ENCODE assay signal across 18 cellular contexts in the genomic region with DNA sequence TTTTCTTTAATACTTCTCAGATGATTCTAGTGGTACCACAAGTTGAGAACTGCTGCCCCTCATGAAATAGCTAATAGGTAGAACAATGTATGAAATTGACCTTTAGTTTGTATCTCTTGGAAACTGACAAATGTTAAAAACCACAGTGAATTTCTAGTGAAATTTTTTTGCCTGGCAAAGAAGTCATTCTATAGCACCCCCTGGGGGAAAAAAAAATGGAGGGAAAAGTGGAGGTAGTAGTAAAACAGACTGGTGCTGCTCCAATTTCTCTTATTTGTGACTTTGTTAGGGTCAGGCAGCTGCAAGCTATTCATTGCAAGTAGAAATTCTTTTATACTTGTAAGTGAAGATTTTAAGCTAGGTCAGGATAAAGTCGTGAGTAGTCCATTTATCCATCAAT.
DNase-seq lines count a peak whose midpoint lies in the region; ATAC-seq and TF ChIP-seq lines count a peak whose summit lies in the region.
"Had no signal": no experiment of that assay in that cellular context is flagged by ENCODE, and none has a peak within 500 bp of the region (broad histone marks: within the 10 kb centered on the region; RNA-seq: fewer than 3 reads in every experiment).

No MANE protein-coding gene starts in this region.

- H3K4me3 Mint-ChIP-seq in activated T-cell treated with anti-CD3 and anti-CD28 coated beads, Interleukin-2, amount 50 U/mL, for 72 hours = no peak overlapping the region
- H3K4me3 Mint-ChIP-seq: CD8-positive, alpha-beta T cell; memory B cell had no signal

- H3K27me3 Mint-ChIP-seq in activated T-cell treated with anti-CD3 and anti-CD28 coated beads, Interleukin-2, amount 50 U/mL, for 72 hours (ENCODE audit: low read depth) = no peaks in the 10 kb centered on the region
- H3K27me3 Mint-ChIP-seq: memory B cell had no signal

- no peak overlapping the region for H3K4me2 ChIP-seq in GM23248 (ENCODE audit: unreplicated experiment)
- H3K4me2 ChIP-seq in PC-9 = no peak overlapping the region

- H3K4me3 ChIP-seq in AG04450 (ENCODE audit: low read depth, low read length) (no peak overlapping the region), GM23248 (no peak overlapping the region), PC-9 (no peak overlapping the region), fibroblast of pulmonary artery (replicated peaks; ENCODE audit: low read depth, low read length) (no peak overlapping the region)
- H3K4me3 ChIP-seq: prostate gland had no signal

- H3K9me3 ChIP-seq in AG04450 (ENCODE audit: control insufficient read depth, insufficient read depth, low read length) (no peaks in the 10 kb centered on the region), GM23248 (ENCODE audit: low read depth) (no peaks in the 10 kb centered on the region), PC-9 (ENCODE audit: insufficient read depth, low read depth) (no peaks in the 10 kb centered on the region)
- H3K9me3 ChIP-seq: prostate gland had no signal

- POLR2A ChIA-PET in AG04450 (lab: Yijun Ruan, JAX) (no interaction called here), PC-9 (lab: Charles Lee; ENCODE audit: unreplicated experiment) (interaction anchor here (0.7 kb wide), 1 partner anchor 760 kb away, joined by 5 read pairs; no protein-coding TSS in a partner anchor)

- no TSS peak for BruUV-seq in PC-9 (replicated peaks; lab: Mats Ljungman, UMichigan)

- TF ChIP-seq CTCF in AG04450 (IDR thresholded peaks at IDR 0.05; ENCODE audit: low read depth, low read length) = peak; percentile 45
- peak; percentile 39; the same call in 1 of the 2 replicates for TF ChIP-seq CTCF in PC-9 (conservative IDR thresholded peaks at IDR 0.05)
- TF ChIP-seq CTCF in fibroblast of pulmonary artery (IDR thresholded peaks at IDR 0.05; ENCODE audit: low read length, missing control alignments) = peak; percentile 33

- no peaks in the 10 kb centered on the region for H3K9me2 ChIP-seq in GM23248 (ENCODE audit: insufficient read depth)
- no peaks in the 10 kb centered on the region for H3K9me2 ChIP-seq in PC-9 (ENCODE audit: insufficient read depth)

- H4K20me1 ChIP-seq in GM23248 (ENCODE audit: insufficient read depth) = no peaks in the 10 kb centered on the region
- no peaks in the 10 kb centered on the region; the same call in 1 of the 2 replicates for H4K20me1 ChIP-seq in PC-9 (ENCODE audit: insufficient read depth)

- no peaks in the 10 kb centered on the region for H3K9me3 Mint-ChIP-seq in activated T-cell treated with anti-CD3 and anti-CD28 coated beads, Interleukin-2, amount 50 U/mL, for 72 hours
- H3K9me3 Mint-ChIP-seq: memory B cell had no signal

- H2AFZ ChIP-seq in GM23248 = no peak overlapping the region
- H2AFZ ChIP-seq in PC-9 = no peak overlapping the region

- H3K79me2 ChIP-seq in GM23248 (ENCODE audit: insufficient read depth) (no peaks in the 10 kb centered on the region), PC-9 (ENCODE audit: low read depth) (no peaks in the 10 kb centered on the region)

- H3K9ac ChIP-seq in GM23248 = no peak overlapping the region

- no peaks in the 10 kb centered on the region for H3K36me3 Mint-ChIP-seq in activated T-cell treated with anti-CD3 and anti-CD28 coated beads, Interleukin-2, amount 50 U/mL, for 72 hours (ENCODE audit: insufficient read depth in 2 of 2)
- H3K36me3 Mint-ChIP-seq: CD8-positive, alpha-beta T cell; memory B cell had no signal

- CTCF ChIA-PET in AG04450 (lab: Charles Lee) (interaction anchor here (0.6 to 1.3 kb wide), 3 partner anchors 10 to 1152 kb away, joined by 3 to 9 read pairs (median 3); no protein-coding TSS in a partner anchor), PC-9 (lab: Charles Lee) (interaction anchor here (0.5 kb wide), 1 partner anchor 69 kb away, joined by 10 read pairs; no protein-coding TSS in a partner anchor)

- no peaks in the 10 kb centered on the region for H3K36me3 ChIP-seq in GM23248 (ENCODE audit: low read depth)
- no peaks in the 10 kb centered on the region for H3K36me3 ChIP-seq in PC-9 (ENCODE audit: low read depth)
- H3K36me3 ChIP-seq: prostate gland, WERI-Rb-1 had no signal

- WGBS in GM23248 (ENCODE audit: low coverage in 1 of 2, low lambda C conversion rate in 2 of 2, missing lambda C conversion rate in 2 of 2), 2 experiments = 84 to 96% methylated on average over 1 of the region's 1 CpG

- no peaks in the 10 kb centered on the region for H3F3A ChIP-seq in GM23248 (ENCODE audit: insufficient read depth)
- H3F3A ChIP-seq in PC-9 (ENCODE audit: insufficient read depth, low read depth) = no peaks in the 10 kb centered on the region

- H3K27ac Mint-ChIP-seq in activated T-cell treated with anti-CD3 and anti-CD28 coated beads, Interleukin-2, amount 50 U/mL, for 72 hours = no peak overlapping the region
- H3K27ac Mint-ChIP-seq: CD8-positive, alpha-beta T cell; memory B cell had no signal

- no peaks in the 10 kb centered on the region for H3K4me1 Mint-ChIP-seq in activated T-cell treated with anti-CD3 and anti-CD28 coated beads, Interleukin-2, amount 50 U/mL, for 72 hours (ENCODE audit: low read depth)
- H3K4me1 Mint-ChIP-seq: memory B cell had no signal

- DNase-seq in AG04450 (ENCODE audit: low read depth, low spot score) = no peak
- DNase-seq in GM23248 = peak; percentile 30
- no peak for DNase-seq in PC-9
- peak; percentile 7 for DNase-seq in fibroblast of pulmonary artery (ENCODE audit: low read depth)
- no peak for DNase-seq in activated T-cell treated with anti-CD3 and anti-CD28 coated beads, Interleukin-2, amount 50 U/mL, for 72 hours
- no peak for DNase-seq in NCI-H2196 treated with DMSO at 0.1 percent for 48 hours (lab: John Stamatoyannopoulos, UW; ENCODE audit: unreplicated experiment)
- no peak for DNase-seq in SIG-M5 (lab: John Stamatoyannopoulos, UW)
- DNase-seq: activated T-cell treated with anti-CD3 and anti-CD28 coated beads, Interleukin-2, amount 50 U/mL, for 1 hour; amygdala; CD8-positive, alpha-beta T cell; NCI-H2107; Right ventricle myocardium superior; stimulated activated CD4-positive, alpha-beta T cell treated with anti-CD3 and anti-CD28 coated beads, Interleukin-4, amount 100 ng/mL, for 24 hours; stimulated activated naive CD8-positive, alpha-beta T cell treated with anti-CD3 and anti-CD28 coated beads, Interleukin-15, Interleukin-2, amounts not matched to agents 100 U/mL and 50 U/mL, for 24 hours; WERI-Rb-1 had no signal

- intact Hi-C loops in PC-9 (cut with micrococcal nuclease; ENCODE audit: unreplicated experiment) = loop anchor here (5.0 kb wide), 1 partner anchor 420 kb away; no protein-coding TSS in a partner anchor

- ATAC-seq in activated T-cell treated with anti-CD3 and anti-CD28 coated beads, Interleukin-2, amount 50 U/mL, for 72 hours (replicated peaks in 1 of 2) = no peak
- no peak for ATAC-seq in HG02759 (IDR thresholded peaks at IDR 0.05; ENCODE audit: unreplicated experiment)
- ATAC-seq: CD8-positive, alpha-beta T cell; stimulated activated naive CD8-positive, alpha-beta T cell treated with anti-CD3 and anti-CD28 coated beads, Interleukin-15, Interleukin-2, amounts not matched to agents 100 U/mL and 50 U/mL, for 24 hours had no signal

- in situ Hi-C loops in GM23248 (cut with MboI) = no loop called here

- H3K4me1 ChIP-seq in GM23248 (ENCODE audit: insufficient read depth) (no peaks in the 10 kb centered on the region), PC-9 (replicated peaks; ENCODE audit: insufficient read depth) (no peaks in the 10 kb centered on the region)
- H3K4me1 ChIP-seq: prostate gland had no signal

- H3K27me3 ChIP-seq in AG04450 (ENCODE audit: control insufficient read depth, insufficient read depth, low read length) (no peaks in the 10 kb centered on the region), GM23248 (replicated peaks; ENCODE audit: insufficient read depth) (no peaks in the 10 kb centered on the region), PC-9 (ENCODE audit: insufficient read depth, low read depth) (no peaks in the 10 kb centered on the region)

- H3K27ac ChIP-seq in AG04450 (ENCODE audit: low read depth, low read length) = no peak overlapping the region
- no peak overlapping the region for H3K27ac ChIP-seq in GM23248
- no peak overlapping the region for H3K27ac ChIP-seq in PC-9
- H3K27ac ChIP-seq: prostate gland, WERI-Rb-1 had no signal

Comparison
In these comparisons a context has a peak if more than half of its experiments do, and no peak if none do; other contexts are left out.
1. DNase-seq: peak in GM23248 (single experiment) and fibroblast of pulmonary artery (single experiment); none in AG04450 (single experiment), PC-9 (0 of 2), activated T-cell treated with anti-CD3 and anti-CD28 coated beads, Interleukin-2, amount 50 U/mL, for 72 hours (0 of 2), NCI-H2196 treated with DMSO at 0.1 percent for 48 hours (single experiment) and SIG-M5 (single experiment).
2. Peak in every context shown above with its lines, with median percentiles within 50 percentile points of each other: CTCF ChIP-seq.